Comparison of ENCODE assay signal across 9 cellular contexts in the genomic region with DNA sequence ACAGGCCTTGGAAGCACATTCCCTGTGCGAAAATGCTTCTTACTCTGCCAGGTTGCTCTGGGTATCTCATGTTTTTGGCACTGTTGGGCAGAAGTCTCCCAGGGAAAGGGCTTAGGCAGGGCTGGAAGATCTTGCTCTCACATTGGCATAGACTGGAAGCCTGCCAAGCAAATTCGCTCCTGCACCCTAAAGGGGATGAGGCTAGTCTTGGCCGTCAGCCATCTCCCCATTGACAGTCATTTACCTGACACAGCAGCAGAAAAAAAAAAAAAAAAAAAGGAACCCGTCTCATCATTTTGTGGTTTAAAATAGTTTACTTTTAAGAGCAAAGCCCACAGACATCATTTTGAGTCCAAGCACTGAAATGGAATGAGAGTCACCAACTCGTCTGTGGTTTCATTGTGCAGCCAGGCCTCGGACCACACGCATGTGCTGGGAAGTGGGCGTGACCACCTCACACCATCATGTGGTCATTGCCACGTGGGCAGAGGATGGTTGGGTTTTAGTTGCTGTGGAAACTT.
DNase-seq lines count a peak whose midpoint lies in the region; ATAC-seq and TF ChIP-seq lines count a peak whose summit lies in the region.
"Had no signal": no experiment of that assay in that cellular context is flagged by ENCODE, and none has a peak within 500 bp of the region (broad histone marks: within the 10 kb centered on the region; RNA-seq: fewer than 3 reads in every experiment).

No MANE protein-coding gene starts in this region.

- no peaks in the 10 kb centered on the region for H3K36me3 Mint-ChIP-seq in activated CD8-positive, alpha-beta memory T cell treated with anti-CD3 and anti-CD28 coated beads, Interleukin-2, amount 10 ng/mL, durations not matched to agents 7 days and 5 days

- no peak for TF ChIP-seq CTCF in psoas muscle (IDR thresholded peaks at IDR 0.05)

- ATAC-seq in activated CD8-positive, alpha-beta memory T cell treated with anti-CD3 and anti-CD28 coated beads, Interleukin-2, amount 10 ng/mL, durations not matched to agents 7 days and 5 days, result no peak
- ATAC-seq in psoas muscle, result no peak
- ATAC-seq in HG02840 (IDR thresholded peaks at IDR 0.05; ENCODE audit: low FRiP score, unreplicated experiment), result no peak
- no peak for ATAC-seq in right cardiac atrium

- H3K9me3 Mint-ChIP-seq in activated CD8-positive, alpha-beta memory T cell treated with anti-CD3 and anti-CD28 coated beads, Interleukin-2, amount 10 ng/mL, durations not matched to agents 7 days and 5 days (ENCODE audit: low read depth), result no peaks in the 10 kb centered on the region

- no peaks in the 10 kb centered on the region for H3K27me3 Mint-ChIP-seq in activated CD8-positive, alpha-beta memory T cell treated with anti-CD3 and anti-CD28 coated beads, Interleukin-2, amount 10 ng/mL, durations not matched to agents 7 days and 5 days

- H3K9me3 ChIP-seq in psoas muscle (no peaks in the 10 kb centered on the region), right cardiac atrium (ENCODE audit: control insufficient read depth, low read length) (no peaks in the 10 kb centered on the region)

- peak; percentile 41 for DNase-seq in activated CD8-positive, alpha-beta memory T cell treated with anti-CD3 and anti-CD28 coated beads, Interleukin-2, amount 10 ng/mL, durations not matched to agents 7 days and 5 days
- DNase-seq in activated CD8-positive, alpha-beta memory T cell treated with anti-CD3 and anti-CD28 coated beads, Interleukin-2, amount 50 U/mL, for 4 hours, result no peak
- DNase-seq in NCI-H1436 treated with DMSO at 0.1 percent for 48 hours (lab: John Stamatoyannopoulos, UW) (peak; percentile 14), psoas muscle (no peak), right cardiac atrium (no peak)
- peak; percentile 48 to 63 for DNase-seq in activated T-cell treated with anti-CD3 and anti-CD28 coated beads, Interleukin-2, amount 50 U/mL, for 48 hours
- DNase-seq in stimulated activated CD8-positive, alpha-beta memory T cell treated with anti-CD3 and anti-CD28 coated beads, Interleukin-2, amount 100 ng/mL, for 48 hours (ENCODE audit: low read depth in 2 of 2), result peak; percentile 21 to 39

- no peaks in the 10 kb centered on the region for H3K36me3 ChIP-seq in psoas muscle (ENCODE audit: insufficient read depth in 1 of 2, low read depth in 1 of 2)

- intact Hi-C loops in psoas muscle (cut with DNase I), result no loop called here
- intact Hi-C loops in right cardiac atrium (cut with DNase I), result no loop called here

- no peak overlapping the region for H3K27ac Mint-ChIP-seq in activated CD8-positive, alpha-beta memory T cell treated with anti-CD3 and anti-CD28 coated beads, Interleukin-2, amount 10 ng/mL, durations not matched to agents 7 days and 5 days

- H3K4me1 ChIP-seq in psoas muscle (no peaks in the 10 kb centered on the region), right cardiac atrium (ENCODE audit: control insufficient read depth, insufficient read depth, low read length) (no peaks in the 10 kb centered on the region)

- H3K4me3 Mint-ChIP-seq in activated CD8-positive, alpha-beta memory T cell treated with anti-CD3 and anti-CD28 coated beads, Interleukin-2, amount 10 ng/mL, durations not matched to agents 7 days and 5 days, result no peak overlapping the region

- no peak overlapping the region for H3K27ac ChIP-seq in psoas muscle
- H3K27ac ChIP-seq in right cardiac atrium (ENCODE audit: low read length), result no peak overlapping the region
- H3K27ac ChIP-seq: C4-2B had no signal

- no peak overlapping the region for H3K4me3 ChIP-seq in psoas muscle
- no peak overlapping the region for H3K4me3 ChIP-seq in right cardiac atrium (ENCODE audit: low read length)

- CTCF ChIA-PET in activated CD8-positive, alpha-beta memory T cell treated with anti-CD3 and anti-CD28 coated beads, Interleukin-2, amount 10 ng/mL, durations not matched to agents 7 days and 5 days (lab: Charles Lee), result no interaction called here

- H3K4me1 Mint-ChIP-seq in activated CD8-positive, alpha-beta memory T cell treated with anti-CD3 and anti-CD28 coated beads, Interleukin-2, amount 10 ng/mL, durations not matched to agents 7 days and 5 days, result peaks cover 5% of the 10 kb centered on the region

- H3K27me3 ChIP-seq in psoas muscle (ENCODE audit: insufficient read depth in 3 of 3, low read length in 2 of 3), result no peaks in the 10 kb centered on the region
- H3K27me3 ChIP-seq in right cardiac atrium (ENCODE audit: control insufficient read depth, insufficient read depth), result no peaks in the 10 kb centered on the region

- 64 to 70% (median 68%) methylated on average over 9 of the region's 9 CpGs for WGBS in psoas muscle, 3 donors
- WGBS in right cardiac atrium, result 58% methylated on average over 9 of the region's 9 CpGs

Comparison
In these comparisons a context has a peak if more than half of its experiments do, and no peak if none do; other contexts are left out.
1. DNase-seq: peak in activated CD8-positive, alpha-beta memory T cell treated with anti-CD3 and anti-CD28 coated beads, Interleukin-2, amount 10 ng/mL, durations not matched to agents 7 days and 5 days (single experiment), NCI-H1436 treated with DMSO at 0.1 percent for 48 hours (single experiment), activated T-cell treated with anti-CD3 and anti-CD28 coated beads, Interleukin-2, amount 50 U/mL, for 48 hours (2 of 2) and stimulated activated CD8-positive, alpha-beta memory T cell treated with anti-CD3 and anti-CD28 coated beads, Interleukin-2, amount 100 ng/mL, for 48 hours (2 of 2); none in activated CD8-positive, alpha-beta memory T cell treated with anti-CD3 and anti-CD28 coated beads, Interleukin-2, amount 50 U/mL, for 4 hours (single experiment), psoas muscle (0 of 2) and right cardiac atrium (0 of 3).